21 cellular contexts compared by ENCODE assay signal in the genomic region with DNA sequence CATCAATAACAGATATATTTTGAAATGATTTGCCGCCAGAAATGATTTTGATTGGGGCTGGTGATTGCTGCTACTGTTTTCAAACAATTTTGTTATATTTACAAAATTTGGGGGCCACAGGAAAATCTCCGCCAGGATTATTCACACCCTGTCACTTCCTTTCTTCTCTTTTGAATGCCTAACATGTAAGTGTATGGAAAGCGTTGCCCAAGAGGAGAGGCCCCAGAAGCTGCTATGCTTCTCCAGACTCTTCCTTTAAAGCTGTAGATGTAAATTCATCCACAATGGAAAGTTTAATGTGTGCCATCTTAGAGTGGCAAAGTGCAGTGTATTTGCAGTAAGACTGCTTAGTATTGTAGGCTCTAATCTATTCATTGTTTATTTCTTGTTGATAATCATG.
"Had no signal": no experiment of that assay in that cellular context is flagged by ENCODE, and none has a peak within 500 bp of the region (broad histone marks: within the 10 kb centered on the region; RNA-seq: fewer than 3 reads in every experiment).

No MANE protein-coding gene starts in this region.

- H3K27me3 ChIP-seq: body of pancreas, esophagus squamous epithelium, suprapubic skin, transverse colon, uterus had no signal

- H3K36me3 ChIP-seq: esophagus squamous epithelium, suprapubic skin, transverse colon, uterus had no signal

- H3K9me3 Mint-ChIP-seq: activated naive CD8-positive, alpha-beta T cell treated with anti-CD3 and anti-CD28 coated beads for 36 hours; stimulated activated naive CD8-positive, alpha-beta T cell treated with anti-CD3 and anti-CD28 coated beads, Interleukin-15, amount 100 ng/mL, for 72 hours; T-helper 2 cell treated with Interferon-gamma antibody and Interleukin-4, amounts not matched to agents 5 μg/mL and 100 μg/mL, for 36 hours; WTC11 had no signal

- DNase-seq: activated CD4-positive, alpha-beta T cell treated with anti-CD3 and anti-CD28 coated beads for 36 hours; activated CD4-positive, alpha-beta T cell treated with anti-CD3 and anti-CD28 coated beads, Interleukin-2, amount 50 U/mL, for 48 hours; activated naive CD4-positive, alpha-beta T cell; activated naive CD8-positive, alpha-beta T cell treated with anti-CD3 and anti-CD28 coated beads for 36 hours; activated T-cell treated with anti-CD3 and anti-CD28 coated beads for 4 hours; amygdala; body of pancreas; caudate nucleus; effector CD4-positive, alpha-beta T cell; esophagus squamous epithelium; left cardiac atrium; natural killer cell; occipital lobe; stimulated activated CD4-positive, alpha-beta T cell treated with anti-CD3 and anti-CD28 coated beads, Interleukin-2, amount 100 ng/mL, for 24 hours; stimulated activated naive CD8-positive, alpha-beta T cell treated with anti-CD3 and anti-CD28 coated beads, Interleukin-15, amount 100 ng/mL, for 72 hours; transverse colon; uterus had no signal

- H3K4me3 Mint-ChIP-seq: activated CD4-positive, alpha-beta T cell treated with anti-CD3 and anti-CD28 coated beads for 36 hours; activated naive CD8-positive, alpha-beta T cell treated with anti-CD3 and anti-CD28 coated beads for 36 hours; natural killer cell; stimulated activated naive CD8-positive, alpha-beta T cell treated with anti-CD3 and anti-CD28 coated beads, Interleukin-15, amount 100 ng/mL, for 72 hours; T-helper 2 cell treated with Interferon-gamma antibody and Interleukin-4, amounts not matched to agents 5 μg/mL and 100 μg/mL, for 36 hours; WTC11 had no signal

- FAIRE-seq: colon had no signal

- H3K27ac ChIP-seq: body of pancreas, esophagus squamous epithelium, suprapubic skin, transverse colon, uterus had no signal

- ATAC-seq: activated CD4-positive, alpha-beta T cell treated with anti-CD3 and anti-CD28 coated beads for 36 hours; body of pancreas; left cardiac atrium; natural killer cell; stimulated activated naive CD8-positive, alpha-beta T cell treated with anti-CD3 and anti-CD28 coated beads, Interleukin-15, amount 100 ng/mL, for 72 hours; WTC11 had no signal

- H3K4me1 Mint-ChIP-seq: natural killer cell, WTC11 had no signal

- H3K4me3 ChIP-seq: body of pancreas, esophagus squamous epithelium, suprapubic skin, transverse colon, uterus had no signal

- H3K36me3 Mint-ChIP-seq: activated naive CD8-positive, alpha-beta T cell treated with anti-CD3 and anti-CD28 coated beads for 36 hours; natural killer cell; WTC11 had no signal

- H3K9me3 ChIP-seq: body of pancreas, esophagus squamous epithelium, suprapubic skin, transverse colon, uterus had no signal

- H3K27me3 Mint-ChIP-seq: activated naive CD8-positive, alpha-beta T cell treated with anti-CD3 and anti-CD28 coated beads for 36 hours; stimulated activated naive CD8-positive, alpha-beta T cell treated with anti-CD3 and anti-CD28 coated beads, Interleukin-15, amount 100 ng/mL, for 72 hours had no signal

- H3K27ac Mint-ChIP-seq: activated CD4-positive, alpha-beta T cell treated with anti-CD3 and anti-CD28 coated beads for 36 hours; activated naive CD8-positive, alpha-beta T cell treated with anti-CD3 and anti-CD28 coated beads for 36 hours; natural killer cell; stimulated activated naive CD8-positive, alpha-beta T cell treated with anti-CD3 and anti-CD28 coated beads, Interleukin-15, amount 100 ng/mL, for 72 hours; T-helper 2 cell treated with Interferon-gamma antibody and Interleukin-4, amounts not matched to agents 5 μg/mL and 100 μg/mL, for 36 hours; WTC11 had no signal

- H3K4me1 ChIP-seq: uterus had no signal
